ENCODE assay signal across 12 cellular contexts in the genomic region with DNA sequence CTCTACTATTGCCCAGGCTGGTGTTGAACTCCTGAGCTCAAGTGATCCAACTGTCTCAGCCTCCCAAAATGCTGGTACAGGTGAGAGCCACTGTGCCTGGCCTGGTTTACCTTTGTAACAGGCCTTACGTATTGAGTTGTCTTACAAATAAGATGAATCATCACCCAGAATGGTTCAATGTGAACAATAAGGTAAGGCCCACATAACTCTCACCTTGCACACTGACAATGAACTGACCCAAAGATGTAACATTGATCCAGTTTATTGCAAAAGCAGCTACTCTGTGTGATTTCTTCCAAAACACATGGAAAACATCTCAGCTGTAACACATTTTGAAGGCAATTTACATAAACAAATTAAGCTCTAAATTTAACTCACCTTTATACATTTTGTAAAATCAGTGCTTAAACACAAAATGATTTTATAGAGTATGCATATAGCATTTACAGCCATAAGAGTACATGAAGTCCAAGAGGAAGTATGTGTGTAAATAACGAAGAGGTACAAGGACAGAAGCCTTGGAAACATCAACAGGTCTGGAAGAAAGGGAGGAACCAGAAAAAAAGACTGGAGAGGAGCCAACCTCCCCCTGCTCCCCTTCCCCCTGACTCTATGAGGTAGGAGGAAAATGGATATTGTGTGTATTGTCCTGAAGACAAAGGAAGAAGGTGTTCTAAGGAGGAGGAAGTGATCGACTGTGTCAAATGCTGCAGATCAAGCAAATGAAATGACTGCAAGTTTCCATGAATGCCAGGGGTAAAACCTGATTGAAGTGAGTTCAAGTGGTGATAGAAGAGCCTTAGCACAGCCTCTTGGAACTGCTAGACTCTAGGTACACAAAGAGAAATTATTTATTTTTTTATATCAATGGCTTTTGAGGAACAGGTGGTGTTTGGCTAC. TPM values are rescaled to one million over a fixed set of nuclear protein-coding genes. Genes with fewer than 3 reads are reported as not detected.
DNase-seq lines count a peak whose midpoint lies in the region; ATAC-seq, FAIRE-seq and TF ChIP-seq lines count a peak whose summit lies in the region.
"Had no signal": no experiment of that assay in that cellular context is flagged by ENCODE, and none has a peak within 500 bp of the region (broad histone marks: within the 10 kb centered on the region; RNA-seq: fewer than 3 reads in every experiment).

No MANE protein-coding gene starts in this region.

- H3K4me1 Mint-ChIP-seq in activated B cell treated with CpG ODN at 0.5 μM for 24 hours = peaks cover 69% of the 10 kb centered on the region
- peaks cover 16% of the 10 kb centered on the region for H3K4me1 Mint-ChIP-seq in glutamatergic neuron (ENCODE audit: low read depth, unreplicated experiment)

- ATAC-seq in activated B cell treated with CpG ODN at 0.5 μM for 24 hours (ENCODE audit: low read depth) (no peak), left cardiac atrium (no peak), HG03520 (IDR thresholded peaks at IDR 0.05; ENCODE audit: unreplicated experiment) (no peak)
- ATAC-seq: esophagus mucosa; natural killer cell treated with Interleukin-12 subunit alpha and Interleukin-12 subunit beta and Interleukin-15 and Interleukin-18, amount 100 ng/mL, for 72 hours; SK-N-SH treated with all-trans-retinoic acid at 6 μM for 48 hours had no signal

- CTCF ChIA-PET in activated B cell treated with CpG ODN at 0.5 μM for 24 hours (lab: Charles Lee) = interaction anchor here (2.6 kb wide), 1 partner anchor 19 kb away, joined by 11 read pairs; no protein-coding TSS in a partner anchor

- intact Hi-C loops in activated B cell treated with CpG ODN at 0.5 μM for 24 hours (cut with micrococcal nuclease) = loop anchor here (10.0 kb wide), 3 partner anchors 574 to 1526 kb away; a partner anchor contains a TSS
- intact Hi-C loops in left cardiac atrium (cut with DNase I) = no loop called here

- TF ChIP-seq CTCF in C4-2B (conservative IDR thresholded peaks at IDR 0.05) (no peak), activated B cell treated with CpG ODN at 0.5 μM for 24 hours (IDR thresholded peaks at IDR 0.05) (no peak), glutamatergic neuron (IDR thresholded peaks at IDR 0.05; ENCODE audit: partially characterized antibody, unreplicated experiment) (no peak)

- peak overlapping the region; percentile 65 for H3K4me3 Mint-ChIP-seq in activated B cell treated with CpG ODN at 0.5 μM for 24 hours
- H3K4me3 Mint-ChIP-seq in glutamatergic neuron (ENCODE audit: unreplicated experiment) = no peak overlapping the region
- H3K4me3 Mint-ChIP-seq: natural killer cell treated with Interleukin-12 subunit alpha and Interleukin-12 subunit beta and Interleukin-15 and Interleukin-18, amount 100 ng/mL, for 72 hours had no signal

- DNase-seq in GM18507 (ENCODE audit: extremely low spot score, insufficient read length, low read depth) (no peak), activated B cell treated with CpG ODN at 0.5 μM for 24 hours (no peak), glutamatergic neuron (no peak), left cardiac atrium (no peak)
- no peak for DNase-seq in stimulated activated CD4-positive, alpha-beta T cell treated with anti-CD3 and anti-CD28 coated beads, Interleukin-2, amount 100 ng/mL, for 24 hours
- DNase-seq: C1 segment of cervical spinal cord had no signal

- H3K27ac ChIP-seq in C4-2B (peak overlapping the region; percentile 80), iPS-20b (ENCODE audit: low read length) (no peak overlapping the region)

- no peaks in the 10 kb centered on the region for H3K27me3 ChIP-seq in iPS-20b (ENCODE audit: insufficient read depth, low read length)

- no peaks in the 10 kb centered on the region for H3K9me3 ChIP-seq in iPS-20b (ENCODE audit: insufficient read depth, low read depth, low read length)

- peaks cover 22% of the 10 kb centered on the region for H3K4me1 ChIP-seq in iPS-20b (ENCODE audit: insufficient read depth, low read length)

- no peaks in the 10 kb centered on the region for H3K36me3 ChIP-seq in iPS-20b (ENCODE audit: insufficient read depth, low read depth, low read length)

- POLR2A ChIA-PET in activated B cell treated with CpG ODN at 0.5 μM for 24 hours (lab: Charles Lee) = interaction anchor here (0.6 to 1.4 kb wide), 4 partner anchors 10 to 54 kb away, joined by 4 to 5 read pairs (median 5); no protein-coding TSS in a partner anchor

- H3K27ac Mint-ChIP-seq in activated B cell treated with CpG ODN at 0.5 μM for 24 hours (peak overlapping the region; percentile 89), glutamatergic neuron (ENCODE audit: unreplicated experiment) (no peak overlapping the region)

- H3K36me3 Mint-ChIP-seq in activated B cell treated with CpG ODN at 0.5 μM for 24 hours (ENCODE audit: low read depth) (no peaks in the 10 kb centered on the region), glutamatergic neuron (ENCODE audit: unreplicated experiment) (no peaks in the 10 kb centered on the region)
- H3K36me3 Mint-ChIP-seq: natural killer cell treated with Interleukin-12 subunit alpha and Interleukin-12 subunit beta and Interleukin-15 and Interleukin-18, amount 100 ng/mL, for 72 hours had no signal

- FAIRE-seq in GM18507 (lab: Jason Lieb, UNC) = peak; percentile 66

- H3K9me3 Mint-ChIP-seq in activated B cell treated with CpG ODN at 0.5 μM for 24 hours (no peaks in the 10 kb centered on the region), glutamatergic neuron (ENCODE audit: unreplicated experiment) (peaks cover 3% of the 10 kb centered on the region)
- H3K9me3 Mint-ChIP-seq: natural killer cell treated with Interleukin-12 subunit alpha and Interleukin-12 subunit beta and Interleukin-15 and Interleukin-18, amount 100 ng/mL, for 72 hours had no signal

- H3K27me3 Mint-ChIP-seq in activated B cell treated with CpG ODN at 0.5 μM for 24 hours (no peaks in the 10 kb centered on the region), glutamatergic neuron (ENCODE audit: unreplicated experiment) (peaks cover 3% of the 10 kb centered on the region)

- 0 out of 2 replicates have a peak overlapping the region, but pooled peaks have one; percentile 17 for H3K9ac ChIP-seq in iPS-20b (ENCODE audit: low read depth, low read length)

- no peak overlapping the region for H3K4me3 ChIP-seq in iPS-20b (ENCODE audit: low read length)

RNA-seq across cellular contexts. Expression of a gene that starts 5.6 kb away (rescaled TPM):
- 67.2 and 77.0 TPM in 2 replicates for total RNA-seq in activated B cell treated with CpG ODN at 0.5 μM for 24 hours
- total RNA-seq in glutamatergic neuron (ENCODE audit: unreplicated experiment) = 33.0 TPM
- total RNA-seq in left cardiac atrium = 10 to 100 TPM; 14.1 to 20.5 TPM

RNA-seq across cellular contexts. Expression of a gene that starts 6.6 kb away (rescaled TPM):
- total RNA-seq in activated B cell treated with CpG ODN at 0.5 μM for 24 hours = 29.9 and 30.4 TPM in 2 replicates
- total RNA-seq in glutamatergic neuron (ENCODE audit: unreplicated experiment) = 37.3 TPM
- 10 to 100 TPM; 28.0 to 29.5 TPM for total RNA-seq in left cardiac atrium
